Comparison of ENCODE assay signal across 8 cellular contexts in the genomic region with DNA sequence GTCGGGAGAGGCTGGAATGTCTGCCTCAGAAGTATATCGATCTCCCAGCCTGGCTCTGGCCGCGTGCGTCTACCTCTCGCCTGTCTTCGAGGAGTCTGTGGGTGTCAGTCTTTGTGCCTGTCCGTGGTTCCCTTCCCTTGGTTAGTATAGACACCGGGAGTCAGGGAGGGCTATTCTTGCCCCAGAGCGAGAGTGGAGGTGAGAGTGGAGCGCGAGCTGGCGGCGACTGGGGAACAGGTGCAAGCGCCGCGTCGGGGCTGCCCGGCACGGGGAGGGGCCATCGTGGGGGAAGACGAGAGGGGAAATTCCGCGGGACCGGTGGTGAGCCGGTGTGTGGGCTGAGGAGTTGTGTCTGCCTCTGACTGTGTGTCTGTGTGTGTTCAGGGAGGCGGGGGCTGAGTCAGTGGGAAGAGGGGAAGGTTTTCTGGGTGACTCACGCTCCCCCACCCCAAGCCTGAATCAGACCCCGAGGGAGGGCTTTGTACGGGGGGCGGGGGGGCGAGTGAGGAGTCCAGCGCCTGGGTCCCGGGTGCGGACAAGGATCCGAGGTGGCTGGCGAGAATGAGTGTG. TPM values are rescaled to one million over a fixed set of nuclear protein-coding genes. Genes with fewer than 3 reads are reported as not detected.
DNase-seq lines count a peak whose midpoint lies in the region; ATAC-seq and TF ChIP-seq lines count a peak whose summit lies in the region.

No MANE protein-coding gene starts in this region.

- H3K27ac ChIP-seq in CD4-positive, alpha-beta memory T cell (ENCODE audit: low read depth, low read length): peak overlapping the region; percentile 99
- H3K27ac ChIP-seq in endodermal cell (ENCODE audit: low read depth, low read length): peak overlapping the region; percentile 92

- H3K36me3 ChIP-seq in CD4-positive, alpha-beta memory T cell (ENCODE audit: insufficient read depth, low read length): peaks cover 3% of the 10 kb centered on the region
- peaks cover 21% of the 10 kb centered on the region for H3K36me3 ChIP-seq in endodermal cell (ENCODE audit: control insufficient read depth, insufficient read depth, low read length)
- H3K36me3 ChIP-seq in mucosa of descending colon (ENCODE audit: low read depth): no peaks in the 10 kb centered on the region

- peaks cover 34 to 68% (median 52%) of the 10 kb centered on the region in 4 donors for H3K4me1 Mint-ChIP-seq in CD4-positive, alpha-beta memory T cell
- peaks cover 44% of the 10 kb centered on the region for H3K4me1 Mint-ChIP-seq in activated CD8-positive, alpha-beta memory T cell treated with anti-CD3 and anti-CD28 coated beads, Interleukin-2, amount 10 ng/mL, durations not matched to agents 7 days and 5 days
- peaks cover 35% of the 10 kb centered on the region for H3K4me1 Mint-ChIP-seq in endodermal cell

- H3K27ac Mint-ChIP-seq in CD4-positive, alpha-beta memory T cell: peak overlapping the region; percentile 99 to 100 (median 100)
- H3K27ac Mint-ChIP-seq in activated CD8-positive, alpha-beta memory T cell treated with anti-CD3 and anti-CD28 coated beads, Interleukin-2, amount 10 ng/mL, durations not matched to agents 7 days and 5 days: peak overlapping the region; percentile 99
- peak overlapping the region; percentile 97 for H3K27ac Mint-ChIP-seq in endodermal cell

- TF ChIP-seq CTCF in endodermal cell (conservative IDR thresholded peaks at IDR 0.05): no peak
- no peak for TF ChIP-seq CTCF in mucosa of descending colon (IDR thresholded peaks at IDR 0.05)

- CTCF ChIA-PET in CD4-positive, alpha-beta memory T cell (lab: Charles Lee; ENCODE audit: partially characterized antibody): interaction anchor here (1.0 to 2.2 kb wide), 2 partner anchors 8 to 20 kb away, joined by 4 to 13 read pairs; partner anchors contain the start of gene KDM6B
- CTCF ChIA-PET in activated CD8-positive, alpha-beta memory T cell treated with anti-CD3 and anti-CD28 coated beads, Interleukin-2, amount 10 ng/mL, durations not matched to agents 7 days and 5 days (lab: Charles Lee): interaction anchor here (0.9 to 6.7 kb wide), 7 partner anchors 9 to 280 kb away, joined by 3 to 85 read pairs (median 4); partner anchors contain the start of genes CNTROB, KDM6B, NAA38 and TRAPPC1

- H3K9me3 Mint-ChIP-seq in CD4-positive, alpha-beta memory T cell: peaks cover 0 to 1% (median 0%) of the 10 kb centered on the region in 8 donors
- no peaks in the 10 kb centered on the region for H3K9me3 Mint-ChIP-seq in activated CD8-positive, alpha-beta memory T cell treated with anti-CD3 and anti-CD28 coated beads, Interleukin-2, amount 10 ng/mL, durations not matched to agents 7 days and 5 days (ENCODE audit: low read depth)
- H3K9me3 Mint-ChIP-seq in endodermal cell: no peaks in the 10 kb centered on the region

- peak overlapping the region; percentile 92 to 99 (median 97) for H3K4me3 Mint-ChIP-seq in CD4-positive, alpha-beta memory T cell
- peak overlapping the region; percentile 80 for H3K4me3 Mint-ChIP-seq in activated CD8-positive, alpha-beta memory T cell treated with anti-CD3 and anti-CD28 coated beads, Interleukin-2, amount 10 ng/mL, durations not matched to agents 7 days and 5 days
- H3K4me3 Mint-ChIP-seq in endodermal cell: peak overlapping the region; percentile 82

- peaks cover 0 to 57% of the 10 kb centered on the region in 2 donors for H3K36me3 Mint-ChIP-seq in CD4-positive, alpha-beta memory T cell
- H3K36me3 Mint-ChIP-seq in activated CD8-positive, alpha-beta memory T cell treated with anti-CD3 and anti-CD28 coated beads, Interleukin-2, amount 10 ng/mL, durations not matched to agents 7 days and 5 days: no peaks in the 10 kb centered on the region
- H3K36me3 Mint-ChIP-seq in endodermal cell (ENCODE audit: low read depth): peaks cover 26% of the 10 kb centered on the region

- WGBS in endodermal cell (ENCODE audit: insufficient coverage in 1 of 2, insufficient read length in 1 of 2), 2 experiments: 0 to 1% methylated on average over 18 to 37 of the region's 37 CpGs

- no peaks in the 10 kb centered on the region for H3K27me3 ChIP-seq in CD4-positive, alpha-beta memory T cell (ENCODE audit: insufficient read depth, low read length)
- no peaks in the 10 kb centered on the region for H3K27me3 ChIP-seq in endodermal cell (ENCODE audit: control insufficient read depth, insufficient read depth, low read length, poor library complexity, severe bottlenecking)

- ATAC-seq in GM21529 (IDR thresholded peaks at IDR 0.05; ENCODE audit: unreplicated experiment): peak; percentile 23
- ATAC-seq in activated CD8-positive, alpha-beta memory T cell treated with anti-CD3 and anti-CD28 coated beads, Interleukin-2, amount 10 ng/mL, durations not matched to agents 7 days and 5 days: peak; percentile 27
- ATAC-seq in mucosa of descending colon: peak; percentile 24

- peak overlapping the region; percentile 71 for H3K9ac ChIP-seq in endodermal cell (ENCODE audit: extremely low read depth, low read length, poor library complexity, severe bottlenecking)

- peak overlapping the region; percentile 86 to 92 for H3K4me3 ChIP-seq in CD4-positive, alpha-beta memory T cell (ENCODE audit: low read length in 2 of 2)
- H3K4me3 ChIP-seq in endodermal cell (ENCODE audit: low read length) (peak overlapping the region; percentile 93), mucosa of descending colon (peak overlapping the region; percentile 51)

- no peaks in the 10 kb centered on the region for H3K9me3 ChIP-seq in CD4-positive, alpha-beta memory T cell (ENCODE audit: control insufficient read depth in 1 of 2, low read length in 2 of 2)
- H3K9me3 ChIP-seq in endodermal cell (ENCODE audit: control insufficient read depth, low read length) (no peaks in the 10 kb centered on the region), mucosa of descending colon (no peaks in the 10 kb centered on the region)

- H3K27me3 Mint-ChIP-seq in CD4-positive, alpha-beta memory T cell: peaks cover 0 to 3% of the 10 kb centered on the region in 2 donors
- no peaks in the 10 kb centered on the region for H3K27me3 Mint-ChIP-seq in activated CD8-positive, alpha-beta memory T cell treated with anti-CD3 and anti-CD28 coated beads, Interleukin-2, amount 10 ng/mL, durations not matched to agents 7 days and 5 days
- H3K27me3 Mint-ChIP-seq in endodermal cell (ENCODE audit: insufficient read depth): peaks cover 2% of the 10 kb centered on the region

- intact Hi-C loops in CD4-positive, alpha-beta memory T cell (cut with micrococcal nuclease): loop anchor here (1.0 to 10.0 kb wide), 6 partner anchors 8 to 608 kb away; partner anchors contain the start of genes CTC1, DVL2, KDM6B and NAA38
- intact Hi-C loops in mucosa of descending colon (cut with DNase I, micrococcal nuclease): no loop called here

- POLR2A ChIA-PET in CD4-positive, alpha-beta memory T cell (lab: Charles Lee; ENCODE audit: partially characterized antibody): interaction anchor here (0.6 to 13.6 kb wide), 13 partner anchors 8 to 386 kb away, joined by 3 to 238 read pairs (median 4); partner anchors contain the start of genes ATP1B2, CYB5D1, KDM6B and NAA38

- peaks cover 47% of the 10 kb centered on the region for H3K4me1 ChIP-seq in CD4-positive, alpha-beta memory T cell (ENCODE audit: insufficient read depth, low read length)
- H3K4me1 ChIP-seq in endodermal cell (ENCODE audit: control insufficient read depth, insufficient read depth, low read length): peaks cover 11% of the 10 kb centered on the region
- peaks cover 43% of the 10 kb centered on the region for H3K4me1 ChIP-seq in mucosa of descending colon (ENCODE audit: low read depth)

- DNase-seq in CD4-positive, alpha-beta memory T cell: peak; percentile 94 to 99 (median 95)
- DNase-seq in NCI-H1105 treated with DMSO at 0.1 percent for 48 hours (lab: John Stamatoyannopoulos, UW) (peak; percentile 77), endodermal cell (no peak), mucosa of descending colon (peak; percentile 73 to 91 (median 83)), cerebellar cortex (ENCODE audit: low spot score) (no peak)
- DNase-seq in activated CD8-positive, alpha-beta memory T cell treated with anti-CD3 and anti-CD28 coated beads, Interleukin-2, amount 10 ng/mL, durations not matched to agents 7 days and 5 days: peak; percentile 90
- DNase-seq in stimulated activated CD8-positive, alpha-beta memory T cell treated with anti-CD3 and anti-CD28 coated beads, Interleukin-2, amount 100 ng/mL, for 48 hours (ENCODE audit: low read depth in 2 of 2): peak; percentile 92 to 93

RNA-seq across cellular contexts. Expression of gene KDM6B, which starts 8.4 kb away (rescaled TPM):
- total RNA-seq in CD4-positive, alpha-beta memory T cell: 100 to 1,000 TPM; 119 to 129 TPM
- polyA plus RNA-seq in CD4-positive, alpha-beta memory T cell: 1 to 10 TPM in 1 of 2 donors, not detected in 1; 1.7 TPM
- 10 to 100 TPM; 15.5 to 31.9 TPM for total RNA-seq in activated CD8-positive, alpha-beta memory T cell treated with anti-CD3 and anti-CD28 coated beads, Interleukin-2, amount 10 ng/mL, durations not matched to agents 7 days and 5 days
- 10 to 100 TPM; 53.3 to 60.3 TPM for total RNA-seq in endodermal cell
- 44.5 TPM for polyA plus RNA-seq in endodermal cell (2013, experiment 1 of 2)
- 40.5 TPM for polyA plus RNA-seq in endodermal cell (2013, experiment 2 of 2)
- 10 to 100 TPM; 44.3 to 73.6 (median 54.6) TPM for total RNA-seq in mucosa of descending colon

RNA-seq across cellular contexts. Expression of gene TMEM88, which starts 12.4 kb away (rescaled TPM):
- 1 to 10 TPM; 6.2 to 7.9 TPM for total RNA-seq in CD4-positive, alpha-beta memory T cell
- polyA plus RNA-seq in CD4-positive, alpha-beta memory T cell: not detected
- 1 to 10 TPM in 1 of 2 experiments, under 1 TPM in 1; 0.84 to 1.2 TPM for total RNA-seq in activated CD8-positive, alpha-beta memory T cell treated with anti-CD3 and anti-CD28 coated beads, Interleukin-2, amount 10 ng/mL, durations not matched to agents 7 days and 5 days
- total RNA-seq in endodermal cell: 10 to 100 TPM; 16.8 to 26.8 TPM
- 24.6 TPM for polyA plus RNA-seq in endodermal cell (2013, experiment 1 of 2)
- polyA plus RNA-seq in endodermal cell (2013, experiment 2 of 2): 22.9 TPM
- total RNA-seq in mucosa of descending colon: 1 to 10 TPM; 3.5 to 8.5 (median 6.9) TPM

RNA-seq across cellular contexts. Expression of gene NAA38, which starts 14.9 kb away (rescaled TPM):
- 10 to 100 TPM; 23.1 to 25.8 TPM for total RNA-seq in CD4-positive, alpha-beta memory T cell
- 100 to 1,000 TPM; 139 to 149 TPM for polyA plus RNA-seq in CD4-positive, alpha-beta memory T cell
- 10 to 100 TPM; 86.0 to 95.8 TPM for total RNA-seq in activated CD8-positive, alpha-beta memory T cell treated with anti-CD3 and anti-CD28 coated beads, Interleukin-2, amount 10 ng/mL, durations not matched to agents 7 days and 5 days
- total RNA-seq in endodermal cell (10 to 100 TPM; 38.9 to 44.8 TPM), mucosa of descending colon (10 to 100 TPM; 51.2 to 73.5 (median 58.2) TPM)
- polyA plus RNA-seq in endodermal cell (2013, experiment 1 of 2): 65.6 TPM
- polyA plus RNA-seq in endodermal cell (2013, experiment 2 of 2): 58.9 TPM

RNA-seq across cellular contexts. Expression of gene CYB5D1, which starts 15.3 kb away (rescaled TPM):
- total RNA-seq in CD4-positive, alpha-beta memory T cell: 10 to 100 TPM in 1 of 2 experiments, 1 to 10 TPM in 1; 8.7 to 11.4 TPM
- 1 to 10 TPM; 5.1 to 5.2 TPM for polyA plus RNA-seq in CD4-positive, alpha-beta memory T cell
- total RNA-seq in activated CD8-positive, alpha-beta memory T cell treated with anti-CD3 and anti-CD28 coated beads, Interleukin-2, amount 10 ng/mL, durations not matched to agents 7 days and 5 days: 1 to 10 TPM; 6.4 to 8.2 TPM
- total RNA-seq in endodermal cell (10 to 100 TPM; 10.6 to 12.9 TPM), mucosa of descending colon (10 to 100 TPM; 11.5 to 17.0 (median 12.2) TPM)
- 10.5 TPM for polyA plus RNA-seq in endodermal cell (2013, experiment 1 of 2)
- 8.3 TPM for polyA plus RNA-seq in endodermal cell (2013, experiment 2 of 2)

RNA-seq across cellular contexts. Expression of gene CHD3, which starts 46.1 kb away (rescaled TPM):
- 100 to 1,000 TPM; 274 to 287 TPM for total RNA-seq in CD4-positive, alpha-beta memory T cell
- polyA plus RNA-seq in CD4-positive, alpha-beta memory T cell: 10 to 100 TPM in 1 of 2 donors, under 1 TPM in 1; 0.84 to 24.4 TPM
- 100 to 1,000 TPM; 139 to 147 TPM for total RNA-seq in activated CD8-positive, alpha-beta memory T cell treated with anti-CD3 and anti-CD28 coated beads, Interleukin-2, amount 10 ng/mL, durations not matched to agents 7 days and 5 days
- total RNA-seq in endodermal cell (10 to 100 TPM; 55.0 to 64.1 TPM), mucosa of descending colon (100 to 1,000 TPM in 1 of 3 donors, 10 to 100 TPM in 2; 52.7 to 151 (median 56.5) TPM)
- polyA plus RNA-seq in endodermal cell (2013, experiment 1 of 2): 66.3 TPM
- polyA plus RNA-seq in endodermal cell (2013, experiment 2 of 2): 63.7 TPM

Comparison
In these comparisons a context has a peak if more than half of its experiments do, and no peak if none do; other contexts are left out.
1. DNase-seq: peak in CD4-positive, alpha-beta memory T cell (5 of 5), NCI-H1105 treated with DMSO at 0.1 percent for 48 hours (single experiment), activated CD8-positive, alpha-beta memory T cell treated with anti-CD3 and anti-CD28 coated beads, Interleukin-2, amount 10 ng/mL, durations not matched to agents 7 days and 5 days (single experiment), mucosa of descending colon (3 of 3) and stimulated activated CD8-positive, alpha-beta memory T cell treated with anti-CD3 and anti-CD28 coated beads, Interleukin-2, amount 100 ng/mL, for 48 hours (2 of 2); none in endodermal cell (single experiment) and cerebellar cortex (single experiment).
2. Peak in every context shown above with its lines, with median percentiles within 50 percentile points of each other: H3K4me3 ChIP-seq, H3K27ac Mint-ChIP-seq, H3K4me3 Mint-ChIP-seq and ATAC-seq.